Comparison of ENCODE assay signal across 18 cellular contexts in genomic region chr16:19008770-19009169, GRCh38. TPM values are rescaled to one million over a fixed set of nuclear protein-coding genes. Genes with fewer than 3 reads are reported as not detected.
DNase-seq lines count a peak whose midpoint lies in the region; ATAC-seq, FAIRE-seq and TF ChIP-seq lines count a peak whose summit lies in the region.
"Had no signal": no experiment of that assay in that cellular context is flagged by ENCODE, and none has a peak within 500 bp of the region (broad histone marks: within the 10 kb centered on the region; RNA-seq: fewer than 3 reads in every experiment).

No MANE protein-coding gene starts in this region.

- DNase-seq in A549 (ENCODE audit: low read depth in 1 of 2, low spot score in 1 of 2) (no peak), HCEC 1CT (peak; percentile 38), astrocyte (ENCODE audit: low read depth) (peak; percentile 56), fibroblast of the conjunctiva (ENCODE audit: low read depth) (peak; percentile 55), suprapubic skin (ENCODE audit: low spot score in 2 of 2) (no peak)
- DNase-seq in stimulated activated CD4-positive, alpha-beta T cell treated with anti-CD3 and anti-CD28 coated beads, Interleukin-12 subunit alpha, Interleukin-12 subunit beta, amount 100 ng/mL, for 4 hours: no peak
- DNase-seq in activated CD4-positive, alpha-beta T cell treated with anti-CD3 and anti-CD28 coated beads, Interleukin-2, amount 10 ng/mL, durations not matched to agents 24 days and 14 days: no peak
- DNase-seq: activated CD4-positive, alpha-beta T cell treated with anti-CD3 and anti-CD28 coated beads for 48 hours; activated CD8-positive, alpha-beta memory T cell treated with anti-CD3 and anti-CD28 coated beads, Interleukin-2, amount 50 U/mL, for 48 hours; COR-L47; kidney; NCI-H2081; NCI-H524; stimulated activated naive B cell treated with anti-CD40 and anti-IgM and Interleukin-4, amounts not matched to agents 10 μg/mL and 1 μg/mL and 100 μg/mL, for 72 hours had no signal

- no peaks in the 10 kb centered on the region for H4K20me1 ChIP-seq in astrocyte (ENCODE audit: insufficient read depth, low read length)

- H3K9me3 Mint-ChIP-seq in astrocyte (ENCODE audit: unreplicated experiment): no peaks in the 10 kb centered on the region
- no peaks in the 10 kb centered on the region for H3K9me3 Mint-ChIP-seq in activated CD4-positive, alpha-beta T cell treated with anti-CD3 and anti-CD28 coated beads, Interleukin-2, amount 10 ng/mL, durations not matched to agents 24 days and 14 days
- H3K9me3 Mint-ChIP-seq: type B pancreatic cell had no signal

- H3K9me3 ChIP-seq in A549: peaks cover 11% of the 10 kb centered on the region; the same call in 2 of the 3 replicates
- H3K9me3 ChIP-seq in astrocyte (ENCODE audit: insufficient read depth, low read depth, low read length): no peaks in the 10 kb centered on the region
- H3K9me3 ChIP-seq in suprapubic skin: no peaks in the 10 kb centered on the region

- POLR2A ChIA-PET in A549 (lab: Yijun Ruan, JAX): interaction anchor here (0.7 to 0.8 kb wide), 2 partner anchors 10 to 207 kb away, joined by 3 read pairs; partner anchors contain the start of gene ARL6IP1

- 0 out of 3 replicates have a peak overlapping the region, but pooled peaks have one; percentile 2 for H3K4me2 ChIP-seq in A549
- H3K4me2 ChIP-seq in astrocyte (ENCODE audit: low read length): no peak overlapping the region

- peak overlapping the region; percentile 92 for H3K27ac Mint-ChIP-seq in astrocyte (ENCODE audit: unreplicated experiment)
- no peak overlapping the region for H3K27ac Mint-ChIP-seq in activated CD4-positive, alpha-beta T cell treated with anti-CD3 and anti-CD28 coated beads, Interleukin-2, amount 10 ng/mL, durations not matched to agents 24 days and 14 days
- H3K27ac Mint-ChIP-seq: stimulated activated naive B cell treated with anti-CD40 and anti-IgM and Interleukin-4, amounts not matched to agents 10 μg/mL and 1 μg/mL and 100 μg/mL, for 72 hours; type B pancreatic cell had no signal

- H3K36me3 ChIP-seq in astrocyte (ENCODE audit: insufficient read depth, low read length) (no peaks in the 10 kb centered on the region), suprapubic skin (no peaks in the 10 kb centered on the region)

- 71% methylated on average over 3 of the region's 3 CpGs for WGBS in A549 (ENCODE audit: missing lambda C conversion rate)
- WGBS in suprapubic skin: 45% methylated on average over 3 of the region's 3 CpGs

- FAIRE-seq in A549 (lab: Jason Lieb, UNC) (no peak), astrocyte (lab: Jason Lieb, UNC) (no peak)
- FAIRE-seq: GM12878, kidney had no signal

- no peak for TF ChIP-seq POLR2A in A549 (IDR thresholded peaks at IDR 0.05; ENCODE audit: low read length)
- TF ChIP-seq POLR2A in suprapubic skin (IDR thresholded peaks at IDR 0.05): no peak

- H3K79me2 ChIP-seq in astrocyte (ENCODE audit: insufficient read depth, low read length): no peaks in the 10 kb centered on the region

- H3K4me3 ChIP-seq in A549 (no peak overlapping the region), astrocyte (ENCODE audit: insufficient read depth, low read depth, low read length) (no peak overlapping the region), suprapubic skin (no peak overlapping the region)
- H3K4me3 ChIP-seq: GM12878 had no signal

- CTCF ChIA-PET in A549 (lab: Yijun Ruan, JAX): interaction anchor here (0.5 to 10.7 kb wide), 6 partner anchors 10 to 547 kb away, joined by 3 to 95 read pairs (median 4); partner anchors contain the start of genes TMC7 and VPS35L

- no peaks in the 10 kb centered on the region for H3K27me3 Mint-ChIP-seq in astrocyte (ENCODE audit: low read depth, unreplicated experiment)
- H3K27me3 Mint-ChIP-seq in activated CD4-positive, alpha-beta T cell treated with anti-CD3 and anti-CD28 coated beads, Interleukin-2, amount 10 ng/mL, durations not matched to agents 24 days and 14 days: no peaks in the 10 kb centered on the region
- H3K27me3 Mint-ChIP-seq: type B pancreatic cell had no signal

- H3K27ac ChIP-seq in A549 (peak overlapping the region in 1 of 2 experiments; percentile 58; a peak in 1 of 6 replicates), astrocyte (ENCODE audit: low read depth, low read length) (no peak overlapping the region), suprapubic skin (no peak overlapping the region)

- TF ChIP-seq RAD21 in A549 (conservative IDR thresholded peaks at IDR 0.05 in 1 of 2, IDR thresholded peaks at IDR 0.05 in 1 of 2): no peak

- TF ChIP-seq EP300 in A549 (IDR thresholded peaks at IDR 0.05) (no peak), suprapubic skin (IDR thresholded peaks at IDR 0.05) (no peak)

- H3K4me1 ChIP-seq in A549 (peaks cover 23% of the 10 kb centered on the region), astrocyte (ENCODE audit: insufficient read depth, low read length) (peaks cover 19% of the 10 kb centered on the region), suprapubic skin (peaks cover 19% of the 10 kb centered on the region)

- ATAC-seq in A549 (peak in 1 of 2 experiments; percentile 7; a peak in 1 of 6 replicates), HG03439 (IDR thresholded peaks at IDR 0.05; ENCODE audit: unreplicated experiment) (no peak)
- ATAC-seq: GM12878; stimulated activated naive B cell treated with anti-CD40 and anti-IgM and Interleukin-4, amounts not matched to agents 10 μg/mL and 1 μg/mL and 100 μg/mL, for 72 hours had no signal

- H3K27me3 ChIP-seq in astrocyte (ENCODE audit: insufficient read depth, low read length): no peaks in the 10 kb centered on the region
- no peaks in the 10 kb centered on the region for H3K27me3 ChIP-seq in suprapubic skin

- H3K4me1 Mint-ChIP-seq in astrocyte (ENCODE audit: low read depth, unreplicated experiment): peaks cover 21% of the 10 kb centered on the region
- no peaks in the 10 kb centered on the region for H3K4me1 Mint-ChIP-seq in activated CD4-positive, alpha-beta T cell treated with anti-CD3 and anti-CD28 coated beads, Interleukin-2, amount 10 ng/mL, durations not matched to agents 24 days and 14 days
- H3K4me1 Mint-ChIP-seq: stimulated activated naive B cell treated with anti-CD40 and anti-IgM and Interleukin-4, amounts not matched to agents 10 μg/mL and 1 μg/mL and 100 μg/mL, for 72 hours had no signal

- H2AFZ ChIP-seq in astrocyte (ENCODE audit: low read depth, low read length): no peak overlapping the region

- intact Hi-C loops in activated CD4-positive, alpha-beta T cell treated with anti-CD3 and anti-CD28 coated beads, Interleukin-2, amount 10 ng/mL, durations not matched to agents 24 days and 14 days (cut with micrococcal nuclease): no loop called here

- TF ChIP-seq CTCF in A549 (IDR thresholded peaks at IDR 0.05) (no peak), astrocyte (IDR thresholded peaks at IDR 0.05; ENCODE audit: insufficient read depth, low read depth, low read length) (no peak), suprapubic skin (IDR thresholded peaks at IDR 0.05) (no peak)

- no peak overlapping the region for H3K4me3 Mint-ChIP-seq in astrocyte (ENCODE audit: unreplicated experiment)
- H3K4me3 Mint-ChIP-seq in activated CD4-positive, alpha-beta T cell treated with anti-CD3 and anti-CD28 coated beads, Interleukin-2, amount 10 ng/mL, durations not matched to agents 24 days and 14 days: no peak overlapping the region
- H3K4me3 Mint-ChIP-seq: neural crest cell; stimulated activated naive B cell treated with anti-CD40 and anti-IgM and Interleukin-4, amounts not matched to agents 10 μg/mL and 1 μg/mL and 100 μg/mL, for 72 hours; type B pancreatic cell had no signal

- peaks cover 12% of the 10 kb centered on the region for H3K36me3 Mint-ChIP-seq in astrocyte (ENCODE audit: low read depth, unreplicated experiment)
- H3K36me3 Mint-ChIP-seq in activated CD4-positive, alpha-beta T cell treated with anti-CD3 and anti-CD28 coated beads, Interleukin-2, amount 10 ng/mL, durations not matched to agents 24 days and 14 days (ENCODE audit: low read depth): no peaks in the 10 kb centered on the region
- H3K36me3 Mint-ChIP-seq: stimulated activated naive B cell treated with anti-CD40 and anti-IgM and Interleukin-4, amounts not matched to agents 10 μg/mL and 1 μg/mL and 100 μg/mL, for 72 hours; type B pancreatic cell had no signal

- H3K9ac ChIP-seq in astrocyte (ENCODE audit: low read length): no peak overlapping the region

TF ChIP-seq in A549, 52 proteins besides CTCF, POLR2A, EP300 and RAD21:
- TF ChIP-seq TFCP2L1 (CRISPR knock-in tag; IDR thresholded peaks at IDR 0.05): no peak
- TF ChIP-seq HOXB13 (CRISPR knock-in tag; IDR thresholded peaks at IDR 0.05; ENCODE audit: low read depth): no peak
- peak; percentile 31 to 75; a peak in 3 of 4 replicates for TF ChIP-seq CEBPB (IDR thresholded peaks at IDR 0.05)

RNA-seq across cellular contexts. Expression of gene TMC7, which starts 25.0 kb away (rescaled TPM):
- polyA plus RNA-seq in A549 (2011; rRNA removed): 9.4 and 15.0 TPM in 2 replicates
- 2.9 and 4.3 TPM in 2 replicates for polyA plus RNA-seq in A549 (2012; cell fraction: cytosol; rRNA removed)
- polyA plus RNA-seq in A549 (2012; cell fraction: nucleus; rRNA removed): 3.4 and 6.4 TPM in 2 replicates
- 5.4 to 7.5 TPM (median 7.0 TPM) in 3 replicates for polyA plus RNA-seq in A549 (2017; fragmentation: RNase III; extraction: RNeasy Plus Mini Kit Qiagen cat#74134 plus additional on column Dnase treatment)
- 12.5 and 14.3 TPM in 2 replicates for polyA minus RNA-seq in A549 (2011; rRNA and poly(A)+ RNA removed)
- 4.7 and 6.7 TPM in 2 replicates for total RNA-seq in astrocyte
- total RNA-seq in suprapubic skin: 1 to 10 TPM in 2 of 4 donors, under 1 TPM in 2; 0.52 to 2.7 (median 1.6) TPM
- not detected in 2 replicates for total RNA-seq in activated CD4-positive, alpha-beta T cell treated with anti-CD3 and anti-CD28 coated beads, Interleukin-2, amount 10 ng/mL, durations not matched to agents 24 days and 14 days
- total RNA-seq: GM12878 had no signal

RNA-seq across cellular contexts. Expression of gene COQ7, which starts 58.6 kb away (rescaled TPM):
- polyA plus RNA-seq in A549 (2011; rRNA removed) (17.9 and 23.8 TPM in 2 replicates), A549 (2017; fragmentation: RNase III; extraction: RNeasy Plus Mini Kit Qiagen cat#74134 plus additional on column Dnase treatment) (15.9 to 18.5 TPM (median 16.3 TPM) in 3 replicates)
- 19.4 and 23.1 TPM in 2 replicates for polyA plus RNA-seq in A549 (2012; cell fraction: cytosol; rRNA removed)
- 10.5 and 14.7 TPM in 2 replicates for polyA plus RNA-seq in A549 (2012; cell fraction: nucleus; rRNA removed)
- polyA minus RNA-seq in A549 (2011; rRNA and poly(A)+ RNA removed): 16.9 and 20.4 TPM in 2 replicates
- total RNA-seq in astrocyte (11.3 and 14.0 TPM in 2 replicates), suprapubic skin (10 to 100 TPM in 3 of 4 donors, 1 to 10 TPM in 1; 7.6 to 19.2 (median 12.0) TPM)
- 21.6 and 22.0 TPM in 2 replicates for total RNA-seq in activated CD4-positive, alpha-beta T cell treated with anti-CD3 and anti-CD28 coated beads, Interleukin-2, amount 10 ng/mL, durations not matched to agents 24 days and 14 days

Comparison
In these comparisons a context has a peak if more than half of its experiments do, and no peak if none do; other contexts are left out.
1. DNase-seq: peak in HCEC 1CT (single experiment), astrocyte (single experiment) and fibroblast of the conjunctiva (single experiment); none in A549 (0 of 2), stimulated activated CD4-positive, alpha-beta T cell treated with anti-CD3 and anti-CD28 coated beads, Interleukin-12 subunit alpha, Interleukin-12 subunit beta, amount 100 ng/mL, for 4 hours (single experiment), suprapubic skin (0 of 2) and activated CD4-positive, alpha-beta T cell treated with anti-CD3 and anti-CD28 coated beads, Interleukin-2, amount 10 ng/mL, durations not matched to agents 24 days and 14 days (single experiment).